ENCODE assay signal across 2 cellular contexts in the genomic region with DNA sequence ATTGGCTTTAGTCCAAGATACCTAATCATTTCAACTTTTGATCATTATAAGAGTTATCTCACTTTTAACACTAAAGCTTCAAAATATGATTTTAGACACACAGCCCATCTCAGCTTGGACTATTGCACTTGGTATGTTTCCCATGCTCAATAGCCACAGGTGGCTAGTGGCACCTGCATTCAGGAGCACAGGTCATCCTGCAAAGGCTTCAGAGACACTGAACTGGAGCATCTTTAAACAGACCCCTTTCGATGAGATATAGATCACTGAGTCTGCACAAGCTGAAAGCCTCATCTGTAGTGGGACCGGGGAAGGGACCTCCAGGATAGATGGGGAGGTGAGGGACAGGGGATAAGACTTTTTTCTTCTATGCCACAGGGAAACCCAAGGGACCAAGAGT.
TF ChIP-seq lines count a peak whose summit lies in the region.

No MANE protein-coding gene starts in this region.

TF ChIP-seq in SK-N-SH, 30 proteins besides CTCF, POLR2A, EP300 and RAD21:
- TF ChIP-seq, protein P1, sequence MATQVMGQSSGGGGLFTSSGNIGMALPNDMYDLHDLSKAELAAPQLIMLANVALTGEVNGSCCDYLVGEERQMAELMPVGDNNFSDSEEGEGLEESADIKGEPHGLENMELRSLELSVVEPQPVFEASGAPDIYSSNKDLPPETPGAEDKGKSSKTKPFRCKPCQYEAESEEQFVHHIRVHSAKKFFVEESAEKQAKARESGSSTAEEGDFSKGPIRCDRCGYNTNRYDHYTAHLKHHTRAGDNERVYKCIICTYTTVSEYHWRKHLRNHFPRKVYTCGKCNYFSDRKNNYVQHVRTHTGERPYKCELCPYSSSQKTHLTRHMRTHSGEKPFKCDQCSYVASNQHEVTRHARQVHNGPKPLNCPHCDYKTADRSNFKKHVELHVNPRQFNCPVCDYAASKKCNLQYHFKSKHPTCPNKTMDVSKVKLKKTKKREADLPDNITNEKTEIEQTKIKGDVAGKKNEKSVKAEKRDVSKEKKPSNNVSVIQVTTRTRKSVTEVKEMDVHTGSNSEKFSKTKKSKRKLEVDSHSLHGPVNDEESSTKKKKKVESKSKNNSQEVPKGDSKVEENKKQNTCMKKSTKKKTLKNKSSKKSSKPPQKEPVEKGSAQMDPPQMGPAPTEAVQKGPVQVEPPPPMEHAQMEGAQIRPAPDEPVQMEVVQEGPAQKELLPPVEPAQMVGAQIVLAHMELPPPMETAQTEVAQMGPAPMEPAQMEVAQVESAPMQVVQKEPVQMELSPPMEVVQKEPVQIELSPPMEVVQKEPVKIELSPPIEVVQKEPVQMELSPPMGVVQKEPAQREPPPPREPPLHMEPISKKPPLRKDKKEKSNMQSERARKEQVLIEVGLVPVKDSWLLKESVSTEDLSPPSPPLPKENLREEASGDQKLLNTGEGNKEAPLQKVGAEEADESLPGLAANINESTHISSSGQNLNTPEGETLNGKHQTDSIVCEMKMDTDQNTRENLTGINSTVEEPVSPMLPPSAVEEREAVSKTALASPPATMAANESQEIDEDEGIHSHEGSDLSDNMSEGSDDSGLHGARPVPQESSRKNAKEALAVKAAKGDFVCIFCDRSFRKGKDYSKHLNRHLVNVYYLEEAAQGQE (IDR thresholded peaks at IDR 0.05; ENCODE audit: low read depth, low read length) = no peak
- TF ChIP-seq YY1 (IDR thresholded peaks at IDR 0.05; ENCODE audit: low read depth) = no peak
- TF ChIP-seq MAX (IDR thresholded peaks at IDR 0.05; ENCODE audit: low read depth) = no peak
- no peak for TF ChIP-seq ELF1 (IDR thresholded peaks at IDR 0.05)
- TF ChIP-seq NRF1 (IDR thresholded peaks at IDR 0.05; ENCODE audit: low read depth, low read length) = no peak
- no peak for TF ChIP-seq MEF2A (IDR thresholded peaks at IDR 0.05; ENCODE audit: borderline replicate concordance, low read depth)
- no peak for TF ChIP-seq PBX3 (IDR thresholded peaks at IDR 0.05)
- TF ChIP-seq EZH2phosphoT487 (IDR thresholded peaks at IDR 0.05; ENCODE audit: borderline replicate concordance, low read depth) = peak; percentile 60; the same call in 1 of the 2 replicates

TF ChIP-seq in SK-N-SH treated with all-trans-retinoic acid at 6 μM for 48 hours, 23 proteins besides CTCF, POLR2A, EP300 and RAD21:
- TF ChIP-seq, protein P2, sequence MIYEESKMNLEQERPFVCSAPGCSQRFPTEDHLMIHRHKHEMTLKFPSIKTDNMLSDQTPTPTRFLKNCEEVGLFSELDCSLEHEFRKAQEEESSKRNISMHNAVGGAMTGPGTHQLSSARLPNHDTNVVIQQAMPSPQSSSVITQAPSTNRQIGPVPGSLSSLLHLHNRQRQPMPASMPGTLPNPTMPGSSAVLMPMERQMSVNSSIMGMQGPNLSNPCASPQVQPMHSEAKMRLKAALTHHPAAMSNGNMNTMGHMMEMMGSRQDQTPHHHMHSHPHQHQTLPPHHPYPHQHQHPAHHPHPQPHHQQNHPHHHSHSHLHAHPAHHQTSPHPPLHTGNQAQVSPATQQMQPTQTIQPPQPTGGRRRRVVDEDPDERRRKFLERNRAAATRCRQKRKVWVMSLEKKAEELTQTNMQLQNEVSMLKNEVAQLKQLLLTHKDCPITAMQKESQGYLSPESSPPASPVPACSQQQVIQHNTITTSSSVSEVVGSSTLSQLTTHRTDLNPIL (CRISPR knock-in tag; IDR thresholded peaks at IDR 0.05; ENCODE audit: low read depth) = no peak
- TF ChIP-seq SNAI2 (CRISPR knock-in tag; IDR thresholded peaks at IDR 0.05) (no peak), CSDC2 (CRISPR knock-in tag; IDR thresholded peaks at IDR 0.05) (no peak), CSRNP3 (CRISPR knock-in tag; IDR thresholded peaks at IDR 0.05) (no peak), PPARA (CRISPR knock-in tag; IDR thresholded peaks at IDR 0.05; ENCODE audit: borderline replicate concordance) (no peak), ZFP30 (CRISPR knock-in tag; IDR thresholded peaks at IDR 0.05) (no peak), ZNF70 (CRISPR knock-in tag; IDR thresholded peaks at IDR 0.05) (no peak), BACH2 (CRISPR knock-in tag; IDR thresholded peaks at IDR 0.05; ENCODE audit: borderline replicate concordance) (no peak), ZNF8 (CRISPR knock-in tag; IDR thresholded peaks at IDR 0.05) (no peak), RARB (CRISPR knock-in tag; IDR thresholded peaks at IDR 0.05) (no peak), ISL1 (CRISPR knock-in tag; IDR thresholded peaks at IDR 0.05) (no peak)
- TF ChIP-seq, protein P3, sequence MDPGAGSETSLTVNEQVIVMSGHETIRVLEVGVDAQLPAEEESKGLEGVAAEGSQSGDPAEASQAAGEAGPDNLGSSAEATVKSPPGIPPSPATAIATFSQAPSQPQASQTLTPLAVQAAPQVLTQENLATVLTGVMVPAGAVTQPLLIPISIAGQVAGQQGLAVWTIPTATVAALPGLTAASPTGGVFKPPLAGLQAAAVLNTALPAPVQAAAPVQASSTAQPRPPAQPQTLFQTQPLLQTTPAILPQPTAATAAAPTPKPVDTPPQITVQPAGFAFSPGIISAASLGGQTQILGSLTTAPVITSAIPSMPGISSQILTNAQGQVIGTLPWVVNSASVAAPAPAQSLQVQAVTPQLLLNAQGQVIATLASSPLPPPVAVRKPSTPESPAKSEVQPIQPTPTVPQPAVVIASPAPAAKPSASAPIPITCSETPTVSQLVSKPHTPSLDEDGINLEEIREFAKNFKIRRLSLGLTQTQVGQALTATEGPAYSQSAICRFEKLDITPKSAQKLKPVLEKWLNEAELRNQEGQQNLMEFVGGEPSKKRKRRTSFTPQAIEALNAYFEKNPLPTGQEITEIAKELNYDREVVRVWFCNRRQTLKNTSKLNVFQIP (CRISPR knock-in tag; IDR thresholded peaks at IDR 0.05; ENCODE audit: borderline replicate concordance, low read depth) = no peak
TF ChIP-seq in SK-N-SH treated with all-trans-retinoic acid at 6 μM for 48 hours: peak in this region for 0.
